ENCODE assay signal across 19 cellular contexts in genomic region chr22:40982482-40983385, GRCh38. TPM values are rescaled to one million over a fixed set of nuclear protein-coding genes. Genes with fewer than 3 reads are reported as not detected.
DNase-seq lines count a peak whose midpoint lies in the region; ATAC-seq, FAIRE-seq and TF ChIP-seq lines count a peak whose summit lies in the region.
"Had no signal": no experiment of that assay in that cellular context is flagged by ENCODE, and none has a peak within 500 bp of the region (broad histone marks: within the 10 kb centered on the region; RNA-seq: fewer than 3 reads in every experiment).

No MANE protein-coding gene starts in this region.

- no peak overlapping the region for H3K27ac ChIP-seq in OCI-LY3 (ENCODE audit: low read length)
- H3K27ac ChIP-seq: colonic mucosa, RWPE1 had no signal

- no peaks in the 10 kb centered on the region for H3K36me3 Mint-ChIP-seq in natural killer cell

- H3K4me1 Mint-ChIP-seq in natural killer cell = no peaks in the 10 kb centered on the region

- no peaks in the 10 kb centered on the region for H3K36me3 ChIP-seq in OCI-LY3 (replicated peaks; ENCODE audit: low read depth, low read length)
- H3K36me3 ChIP-seq: colonic mucosa, MG63 had no signal

- intact Hi-C loops in natural killer cell (cut with micrococcal nuclease) = no loop called here

- H3K27ac Mint-ChIP-seq in natural killer cell = no peak overlapping the region

- FAIRE-seq in GM12892 (lab: Jason Lieb, UNC) (peak; percentile 50), urothelium cell line (lab: Jason Lieb, UNC) (no peak)
- FAIRE-seq: astrocyte, kidney had no signal

- no peak overlapping the region for H3K9ac ChIP-seq in OCI-LY3 (ENCODE audit: low read length)

- no peak for TF ChIP-seq CTCF in OCI-LY3 (IDR thresholded peaks at IDR 0.05; ENCODE audit: low read depth, low read length)
- TF ChIP-seq CTCF in natural killer cell (IDR thresholded peaks at IDR 0.05) = no peak

- no peak overlapping the region for H3K4me3 Mint-ChIP-seq in natural killer cell

- H3K27me3 Mint-ChIP-seq in natural killer cell (ENCODE audit: low read depth in 2 of 2) = no peaks in the 10 kb centered on the region

- peaks cover 11% of the 10 kb centered on the region for H3K4me1 ChIP-seq in OCI-LY3 (ENCODE audit: low read length)
- H3K4me1 ChIP-seq: colonic mucosa had no signal

- no peaks in the 10 kb centered on the region for H3K79me2 ChIP-seq in OCI-LY3 (ENCODE audit: low read length)

- no peak for TF ChIP-seq POLR2A in GM12892 (IDR thresholded peaks at IDR 0.05; ENCODE audit: low read depth, low read length)

- peak; percentile 32 for DNase-seq in GM12892 (ENCODE audit: insufficient read length)
- peak; percentile 14 for DNase-seq in globus pallidus (ENCODE audit: low spot score)
- peak; percentile 23 for DNase-seq in pons (ENCODE audit: low spot score)
- DNase-seq in NCI-H146 (lab: John Stamatoyannopoulos, UW) = no peak
- DNase-seq in stimulated activated CD4-positive, alpha-beta T cell treated with anti-CD3 and anti-CD28 coated beads, Interleukin-4, amount 100 ng/mL, for 24 hours = no peak
- no peak for DNase-seq in urothelium cell line (ENCODE audit: low spot score)
- no peak for DNase-seq in natural killer cell
- DNase-seq: activated CD4-positive, CD25-positive, alpha-beta regulatory T cell; activated gamma-delta T cell treated with Interleukin-2 at 50 U/mL for 16 hours; colonic mucosa; glutamatergic neuron; kidney; MG63; NCI-H2081; NCI-H526 treated with DMSO at 0.1 percent for 48 hours; T-helper 1 cell had no signal

- peak overlapping the region; percentile 85 for H2AFZ ChIP-seq in OCI-LY3 (ENCODE audit: low read depth, low read length)

- no peaks in the 10 kb centered on the region for H3K27me3 ChIP-seq in OCI-LY3 (ENCODE audit: low read depth, low read length)
- H3K27me3 ChIP-seq: colonic mucosa, MG63 had no signal

- no peaks in the 10 kb centered on the region for H3K9me3 ChIP-seq in OCI-LY3 (ENCODE audit: insufficient read depth, low read length)
- H3K9me3 ChIP-seq: colonic mucosa, MG63 had no signal

- H3K4me3 ChIP-seq in OCI-LY3 (ENCODE audit: low read length) = peak overlapping the region; percentile 10; the same call in 1 of the 2 replicates
- H3K4me3 ChIP-seq: colonic mucosa, MG63 had no signal

- peak overlapping the region; percentile 34 for H3K4me2 ChIP-seq in OCI-LY3 (ENCODE audit: low read length)

- no peaks in the 10 kb centered on the region for H3K9me3 Mint-ChIP-seq in natural killer cell

- H4K20me1 ChIP-seq in OCI-LY3 (ENCODE audit: insufficient read depth, low read length) = no peaks in the 10 kb centered on the region

- no peak for ATAC-seq in natural killer cell

RNA-seq across cellular contexts. Expression of gene RBX1, which starts 31.6 kb away (rescaled TPM):
- polyA plus RNA-seq in GM12892 (2012; ENCODE audit: missing spikeins) = 146 TPM
- 10 to 100 TPM; 27.1 to 34.3 (median 28.5) TPM for total RNA-seq in natural killer cell

Comparison
In these comparisons a context has a peak if more than half of its experiments do, and no peak if none do; other contexts are left out.
1. DNase-seq: peak in GM12892 (single experiment), globus pallidus (single experiment) and pons (single experiment); none in NCI-H146 (single experiment), stimulated activated CD4-positive, alpha-beta T cell treated with anti-CD3 and anti-CD28 coated beads, Interleukin-4, amount 100 ng/mL, for 24 hours (single experiment), urothelium cell line (single experiment) and natural killer cell (single experiment).